ENCODE assay signal across 7 cellular contexts in the genomic region with DNA sequence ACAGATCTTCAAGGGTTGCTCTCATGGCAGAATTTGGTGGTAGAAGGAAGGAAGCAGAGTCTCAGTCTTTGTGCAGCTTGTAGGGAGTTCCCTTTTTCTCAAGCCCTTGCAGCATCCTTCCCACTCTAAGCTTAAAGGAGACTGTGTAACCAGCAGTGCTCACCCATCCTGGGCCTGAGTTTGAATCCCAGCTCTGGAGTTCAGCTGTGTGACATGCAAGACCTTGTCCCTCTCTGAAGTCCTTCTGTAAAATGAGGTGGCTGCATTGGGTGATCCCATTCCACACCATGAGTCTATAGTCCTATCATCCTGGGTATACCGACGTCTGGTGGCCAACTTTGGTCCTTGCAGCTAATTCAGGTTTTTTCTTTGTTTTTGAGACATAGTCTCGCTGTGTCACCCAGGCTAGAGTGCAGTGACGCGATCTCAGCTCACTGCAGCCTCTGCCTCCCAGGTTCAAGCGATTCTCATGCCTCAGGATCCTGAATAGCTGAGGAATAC. TPM values are rescaled to one million over a fixed set of nuclear protein-coding genes. Genes with fewer than 3 reads are reported as not detected.
DNase-seq lines count a peak whose midpoint lies in the region; ATAC-seq and TF ChIP-seq lines count a peak whose summit lies in the region.

No MANE protein-coding gene starts in this region.

- peak; percentile 91 for DNase-seq in MV-4-11 (lab: John Stamatoyannopoulos, UW)
- peak; percentile 11 for DNase-seq in adipocyte (ENCODE audit: low read depth)
- no peak for DNase-seq in left lobe of liver (ENCODE audit: low spot score)
- no peak for DNase-seq in NCI-H2081 treated with DMSO at 0.1 percent for 48 hours (lab: John Stamatoyannopoulos, UW)
- no peak for DNase-seq in NCI-H1417 treated with DMSO at 0.1 percent for 48 hours (lab: John Stamatoyannopoulos, UW)

- no peaks in the 10 kb centered on the region for H3K9me3 ChIP-seq in adipocyte (ENCODE audit: control insufficient read depth, low read length)

- ATAC-seq in left lobe of liver: peak; percentile 92
- no peak for ATAC-seq in HG03342 (IDR thresholded peaks at IDR 0.05; ENCODE audit: unreplicated experiment)

- H3K36me3 ChIP-seq in adipocyte (ENCODE audit: control insufficient read depth, insufficient read depth, low read length, severe bottlenecking): no peaks in the 10 kb centered on the region

- H3K9ac ChIP-seq in adipocyte (ENCODE audit: low read length): no peak overlapping the region

- peaks cover 6% of the 10 kb centered on the region for H3K27me3 ChIP-seq in adipocyte (replicated peaks; ENCODE audit: control insufficient read depth, insufficient read depth, low read length)

- H3K4me3 ChIP-seq in adipocyte (ENCODE audit: low read length): no peak overlapping the region

- H3K4me1 ChIP-seq in adipocyte (ENCODE audit: control insufficient read depth, insufficient read depth, low read length): no peaks in the 10 kb centered on the region

- TF ChIP-seq CTCF in GM12873 (IDR thresholded peaks at IDR 0.05; ENCODE audit: insufficient read depth, low read depth, low read length, missing control alignments): peak; percentile 66

RNA-seq across cellular contexts. Expression of a gene that starts 9.8 kb away (rescaled TPM):
- total RNA-seq in left lobe of liver: 3.2 TPM

RNA-seq across cellular contexts. Expression of a gene that starts 17.3 kb away (rescaled TPM):
- not detected for total RNA-seq in left lobe of liver

RNA-seq across cellular contexts. Expression of a gene that starts 19.9 kb away (rescaled TPM):
- not detected for total RNA-seq in left lobe of liver

RNA-seq across cellular contexts. Expression of a gene that starts 35.2 kb away (rescaled TPM):
- total RNA-seq in left lobe of liver: 1.7 TPM

RNA-seq across cellular contexts. Expression of a gene that starts 38.9 kb away (rescaled TPM):
- total RNA-seq in left lobe of liver: not detected

Comparison
In these comparisons a context has a peak if more than half of its experiments do, and no peak if none do; other contexts are left out.
1. DNase-seq: peak in MV-4-11 (single experiment) and adipocyte (single experiment); none in left lobe of liver (single experiment), NCI-H2081 treated with DMSO at 0.1 percent for 48 hours (single experiment) and NCI-H1417 treated with DMSO at 0.1 percent for 48 hours (single experiment).